ENCODE assay signal across 22 cellular contexts in the genomic region with DNA sequence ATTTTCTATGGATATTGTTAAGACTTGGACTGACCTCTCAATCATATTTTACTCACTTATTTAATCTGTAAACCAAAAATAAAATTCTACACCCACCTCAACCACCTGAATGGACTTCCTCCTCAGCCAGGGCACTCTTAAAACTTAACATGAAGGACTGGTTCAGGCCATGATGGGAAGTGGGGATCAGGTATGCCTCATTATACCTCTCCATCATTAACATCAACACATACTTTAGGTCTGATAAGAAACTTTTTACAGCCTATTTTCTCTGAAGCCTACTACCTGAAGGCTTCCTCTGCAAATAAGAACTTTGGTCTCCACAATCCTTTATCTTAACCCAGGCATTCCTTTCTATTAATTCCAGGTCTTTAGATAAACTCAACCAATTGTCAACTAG.
"Had no signal": no experiment of that assay in that cellular context is flagged by ENCODE, and none has a peak within 500 bp of the region (broad histone marks: within the 10 kb centered on the region; RNA-seq: fewer than 3 reads in every experiment).

No MANE protein-coding gene starts in this region.

- H3K4me1 ChIP-seq: gastrocnemius medialis had no signal

- H3K9me3 ChIP-seq: gastrocnemius medialis, upper lobe of right lung had no signal

- H3K27me3 Mint-ChIP-seq: activated CD4-positive, alpha-beta memory T cell treated with anti-CD3 and anti-CD28 coated beads for 36 hours; activated naive CD8-positive, alpha-beta T cell treated with anti-CD3 and anti-CD28 coated beads, Interleukin-2, amount 10 ng/mL, durations not matched to agents 7 days and 5 days had no signal

- H3K27me3 ChIP-seq: gastrocnemius medialis, upper lobe of right lung had no signal

- DNase-seq: activated CD4-positive, alpha-beta memory T cell treated with anti-CD3 and anti-CD28 coated beads for 36 hours; activated CD4-positive, alpha-beta T cell treated with anti-CD3 and anti-CD28 coated beads for 4 hours; activated CD4-positive, CD25-positive, alpha-beta regulatory T cell; activated effector memory CD4-positive, alpha-beta T cell treated with Interleukin-2 at 50 U/mL for 16 hours; activated naive CD4-positive, alpha-beta T cell treated with anti-CD3 and anti-CD28 coated beads for 36 hours; activated naive CD8-positive, alpha-beta T cell treated with anti-CD3 and anti-CD28 coated beads, Interleukin-2, amount 10 ng/mL, durations not matched to agents 7 days and 5 days; activated T-cell treated with anti-CD3 and anti-CD28 coated beads, Interleukin-2, amount 50 U/mL, for 72 hours; amygdala; caudate nucleus; effector CD8-positive, alpha-beta T cell; gastrocnemius medialis; hypothalamus; left ventricle myocardium superior; mammary epithelial cell; nephron progenitor cell; nucleus accumbens; stimulated activated CD4-positive, alpha-beta T cell treated with anti-CD3 and anti-CD28 coated beads, Interleukin-4, amount 100 ng/mL, for 4 hours; stimulated activated naive CD8-positive, alpha-beta T cell treated with anti-CD3 and anti-CD28 coated beads, Interleukin-15, Interleukin-2, amounts not matched to agents 100 U/mL and 50 U/mL, for 24 hours; T1000; upper lobe of right lung had no signal

- H3K9me3 Mint-ChIP-seq: activated CD4-positive, alpha-beta memory T cell treated with anti-CD3 and anti-CD28 coated beads for 36 hours; nephron progenitor cell had no signal

- H3K36me3 Mint-ChIP-seq: activated CD4-positive, alpha-beta memory T cell treated with anti-CD3 and anti-CD28 coated beads for 36 hours; activated naive CD8-positive, alpha-beta T cell treated with anti-CD3 and anti-CD28 coated beads, Interleukin-2, amount 10 ng/mL, durations not matched to agents 7 days and 5 days; brain had no signal

- H3K27ac ChIP-seq: gastrocnemius medialis, upper lobe of right lung had no signal

- H3K36me3 ChIP-seq: gastrocnemius medialis, upper lobe of right lung had no signal

- H3K4me3 ChIP-seq: gastrocnemius medialis, upper lobe of right lung had no signal

- H3K27ac Mint-ChIP-seq: activated CD4-positive, alpha-beta memory T cell treated with anti-CD3 and anti-CD28 coated beads for 36 hours; activated naive CD4-positive, alpha-beta T cell treated with anti-CD3 and anti-CD28 coated beads for 36 hours; activated naive CD8-positive, alpha-beta T cell treated with anti-CD3 and anti-CD28 coated beads, Interleukin-2, amount 10 ng/mL, durations not matched to agents 7 days and 5 days; activated T-cell treated with anti-CD3 and anti-CD28 coated beads, Interleukin-2, amount 50 U/mL, for 72 hours; T-helper 1 cell treated with Interleukin-12 subunit alpha and Interleukin-12 subunit beta and Interleukin-4 antibody, amounts not matched to agents 30 μg/mL and 1 μg/mL, for 36 hours had no signal

- H3K4me1 Mint-ChIP-seq: activated naive CD8-positive, alpha-beta T cell treated with anti-CD3 and anti-CD28 coated beads, Interleukin-2, amount 10 ng/mL, durations not matched to agents 7 days and 5 days had no signal

- H3K4me3 Mint-ChIP-seq: activated CD4-positive, alpha-beta memory T cell treated with anti-CD3 and anti-CD28 coated beads for 36 hours; activated naive CD4-positive, alpha-beta T cell treated with anti-CD3 and anti-CD28 coated beads for 36 hours; activated naive CD8-positive, alpha-beta T cell treated with anti-CD3 and anti-CD28 coated beads, Interleukin-2, amount 10 ng/mL, durations not matched to agents 7 days and 5 days; activated T-cell treated with anti-CD3 and anti-CD28 coated beads, Interleukin-2, amount 50 U/mL, for 72 hours; brain; nephron progenitor cell; T-helper 1 cell treated with Interleukin-12 subunit alpha and Interleukin-12 subunit beta and Interleukin-4 antibody, amounts not matched to agents 30 μg/mL and 1 μg/mL, for 36 hours had no signal
